ENCODE assay signal across 9 cellular contexts in the genomic region with DNA sequence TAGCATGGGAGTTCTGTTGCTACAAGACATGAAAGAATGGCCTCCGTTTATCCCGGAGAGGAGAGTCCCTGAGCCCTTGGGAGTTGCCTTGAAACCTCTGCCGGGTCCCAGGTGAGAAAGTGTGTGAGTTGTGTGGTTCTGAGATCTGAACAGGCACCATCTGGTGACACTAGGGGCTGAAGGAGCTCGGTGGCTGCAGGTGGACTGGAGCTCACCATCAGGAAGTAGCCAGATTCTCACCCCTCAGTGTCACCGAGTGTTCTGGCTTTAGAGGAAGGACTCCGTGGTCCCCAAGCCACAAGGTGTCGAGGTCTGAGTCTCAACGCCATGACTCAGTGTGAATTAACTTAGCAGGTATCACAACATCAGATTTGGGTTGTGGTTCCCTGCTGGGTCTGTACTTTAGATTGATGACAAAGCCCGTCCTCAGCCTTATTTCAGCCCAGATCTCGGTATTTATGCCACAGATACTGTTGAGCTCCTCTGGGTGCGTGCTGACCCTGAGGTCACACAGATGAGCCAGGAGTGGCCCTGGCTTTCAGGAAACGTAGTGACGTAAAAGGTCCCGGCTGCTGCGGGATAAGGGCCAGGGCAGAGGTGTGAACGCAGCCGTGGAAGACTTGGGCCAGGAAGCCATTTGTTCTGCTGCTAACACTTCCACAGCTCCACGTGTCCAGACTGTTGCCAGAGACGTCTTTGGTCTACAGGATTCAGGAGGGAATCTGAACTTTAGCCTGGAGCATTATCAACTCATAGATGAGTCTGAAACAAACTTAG. TPM values are rescaled to one million over a fixed set of nuclear protein-coding genes. Genes with fewer than 3 reads are reported as not detected.
DNase-seq lines count a peak whose midpoint lies in the region; ATAC-seq and TF ChIP-seq lines count a peak whose summit lies in the region.
"Had no signal": no experiment of that assay in that cellular context is flagged by ENCODE, and none has a peak within 500 bp of the region (broad histone marks: within the 10 kb centered on the region; RNA-seq: fewer than 3 reads in every experiment).

No MANE protein-coding gene starts in this region.

- H3K4me3 Mint-ChIP-seq in chondrocyte (ENCODE audit: unreplicated experiment) (no peak overlapping the region), Calu3 (ENCODE audit: low read depth, unreplicated experiment) (no peak overlapping the region)

- H3K36me3 Mint-ChIP-seq in chondrocyte (ENCODE audit: low read depth) (peaks cover 37% of the 10 kb centered on the region), Calu3 (ENCODE audit: insufficient read depth, unreplicated experiment) (no peaks in the 10 kb centered on the region)

- H3K9me3 ChIP-seq in skeletal muscle satellite cell (replicated peaks; ENCODE audit: low read length), result no peaks in the 10 kb centered on the region

- intact Hi-C loops in Calu3 (cut with micrococcal nuclease; ENCODE audit: unreplicated experiment), result no loop called here

- H3K4me1 ChIP-seq in skeletal muscle satellite cell (ENCODE audit: control insufficient read depth, insufficient read depth, low read length), result peaks cover 22% of the 10 kb centered on the region

- peak; percentile 42 for DNase-seq in chondrocyte (ENCODE audit: low spot score)
- DNase-seq in NCI-H2171 treated with DMSO at 0.1 percent for 48 hours (lab: John Stamatoyannopoulos, UW), result no peak
- DNase-seq in Calu3, result no peak
- no peak for DNase-seq in germinal center (ENCODE audit: low spot score)

- H3K9ac ChIP-seq in skeletal muscle satellite cell (ENCODE audit: low read depth, low read length), result peak overlapping the region; percentile 46

- no TSS peak for BruUV-seq in Calu3 (replicated peaks; lab: Mats Ljungman, UMichigan)

- no peaks in the 10 kb centered on the region for H3K27me3 ChIP-seq in skeletal muscle satellite cell (ENCODE audit: control insufficient read depth, insufficient read depth, low read length)

- H3K27me3 Mint-ChIP-seq in chondrocyte (ENCODE audit: low read depth), result no peaks in the 10 kb centered on the region
- no peaks in the 10 kb centered on the region for H3K27me3 Mint-ChIP-seq in Calu3 (ENCODE audit: unreplicated experiment)

- no peak for TF ChIP-seq CTCF in chondrocyte (IDR thresholded peaks at IDR 0.05)
- no peak for TF ChIP-seq CTCF in Calu3 (IDR thresholded peaks at IDR 0.05; ENCODE audit: unreplicated experiment)

- H3K4me2 ChIP-seq in skeletal muscle satellite cell (ENCODE audit: low read length), result no peak overlapping the region

- CTCF ChIA-PET in Calu3 (lab: Charles Lee), result no interaction called here

- H3K9me3 Mint-ChIP-seq in chondrocyte (ENCODE audit: low read depth), result no peaks in the 10 kb centered on the region
- no peaks in the 10 kb centered on the region for H3K9me3 Mint-ChIP-seq in Calu3 (ENCODE audit: low read depth, unreplicated experiment)

- H3K4me1 Mint-ChIP-seq in chondrocyte (ENCODE audit: low read depth), result peaks cover 45% of the 10 kb centered on the region
- no peaks in the 10 kb centered on the region for H3K4me1 Mint-ChIP-seq in Calu3 (ENCODE audit: low read depth, unreplicated experiment)

- ATAC-seq in GM18907 (IDR thresholded peaks at IDR 0.05; ENCODE audit: unreplicated experiment) (peak; percentile 41), HG03095 (IDR thresholded peaks at IDR 0.05; ENCODE audit: unreplicated experiment) (peak; percentile 37), HG03025 (IDR thresholded peaks at IDR 0.05; ENCODE audit: low FRiP score, unreplicated experiment) (no peak)

- no peak overlapping the region for H3K4me3 ChIP-seq in skeletal muscle satellite cell (ENCODE audit: low read length)

- peaks cover 70% of the 10 kb centered on the region for H3K36me3 ChIP-seq in skeletal muscle satellite cell (ENCODE audit: insufficient read depth, low read length)

- H3K27ac Mint-ChIP-seq in chondrocyte (ENCODE audit: unreplicated experiment) (peak overlapping the region; percentile 91), Calu3 (ENCODE audit: unreplicated experiment) (no peak overlapping the region)

RNA-seq across cellular contexts. Expression of a gene that starts 54.4 kb away (rescaled TPM):
- total RNA-seq in chondrocyte (not detected in 3 replicates), Calu3 (2022) (not detected in 2 replicates)
- not detected in 2 replicates for total RNA-seq in skeletal muscle satellite cell (2012; rRNA removed)
- total RNA-seq: renal cortical epithelial cell had no signal
